ENCODE assay signal across 1 cellular context in genomic region chr18:62663731-62664336, GRCh38.
A peak's percentile ranks its signal among the peaks of the same experiment; 100 is the strongest.
TF ChIP-seq lines count a peak whose summit lies in the region.

No MANE protein-coding gene starts in this region.

TF ChIP-seq in K562, 482 proteins besides CTCF, POLR2A, EP300 and RAD21 (continued from another document and continues in another):
- TF ChIP-seq ZNF592 (IDR thresholded peaks at IDR 0.05) (peak; percentile 87), GTF2B (IDR thresholded peaks at IDR 0.05; ENCODE audit: extremely low read depth, insufficient read length) (no peak), ZNF184 (CRISPR knock-in tag; IDR thresholded peaks at IDR 0.05) (no peak), TEAD1 (CRISPR knock-in tag; IDR thresholded peaks at IDR 0.05) (no peak), RBM22 (IDR thresholded peaks at IDR 0.05; ENCODE audit: low read depth, low read length, poor library complexity, severe bottlenecking) (no peak), SFPQ (IDR thresholded peaks at IDR 0.05; ENCODE audit: low read depth, low read length) (no peak), WHSC1 (IDR thresholded peaks at IDR 0.05; ENCODE audit: low read length) (no peak), ZNF146 (CRISPR knock-in tag; IDR thresholded peaks at IDR 0.05; ENCODE audit: unreplicated experiment) (no peak), SMAD4 (CRISPR knock-in tag; conservative IDR thresholded peaks at IDR 0.05) (no peak), CCNT2 (IDR thresholded peaks at IDR 0.05; ENCODE audit: borderline replicate concordance, extremely low read depth, insufficient read length, low read depth, low read length) (no peak), TRIM24 (IDR thresholded peaks at IDR 0.05) (peak; percentile 42 to 51; a peak in 3 of 4 replicates), RREB1 (CRISPR knock-in tag; IDR thresholded peaks at IDR 0.05) (no peak), ZNF124 (CRISPR knock-in tag; IDR thresholded peaks at IDR 0.05) (no peak), HMGN3 (IDR thresholded peaks at IDR 0.05; ENCODE audit: borderline replicate concordance, extremely low read depth, insufficient read length, low read depth, low read length) (no peak), SMAD2 (IDR thresholded peaks at IDR 0.05; ENCODE audit: low read depth, low read length) (no peak), CTCFL (IDR thresholded peaks at IDR 0.05; ENCODE audit: borderline replicate concordance, insufficient read depth, low read depth, low read length, poor library complexity, severe bottlenecking) (no peak), SMARCA5 (IDR thresholded peaks at IDR 0.05) (no peak), GTF2E2 (tag; IDR thresholded peaks at IDR 0.05) (no peak), ARID3A (IDR thresholded peaks at IDR 0.05; ENCODE audit: borderline replicate concordance, low read depth, low read length) (no peak), ZNF175 (CRISPR knock-in tag; IDR thresholded peaks at IDR 0.05; ENCODE audit: low read depth) (no peak), ZKSCAN1 (IDR thresholded peaks at IDR 0.05; ENCODE audit: low read depth, low read length) (no peak), FOXJ3 (CRISPR knock-in tag; IDR thresholded peaks at IDR 0.05) (no peak), NONO (IDR thresholded peaks at IDR 0.05; ENCODE audit: low read depth in 2 of 2, low read length in 1 of 2) (no peak), SNRNP70 (optimal IDR thresholded peaks at IDR 0.05; ENCODE audit: low read depth, low read length) (no peak), MYBL2 (IDR thresholded peaks at IDR 0.05; ENCODE audit: low read depth) (peak; percentile 62; the same call in 1 of the 2 replicates), MYBL2 (CRISPR knock-in tag; IDR thresholded peaks at IDR 0.05; ENCODE audit: borderline replicate concordance) (no peak), RFX7 (CRISPR knock-in tag; IDR thresholded peaks at IDR 0.05) (no peak), ARID2 (IDR thresholded peaks at IDR 0.05) (no peak), ZBED1 (IDR thresholded peaks at IDR 0.05) (no peak), PHF21A (IDR thresholded peaks at IDR 0.05; ENCODE audit: borderline replicate concordance, low read depth) (no peak), CBX2 (IDR thresholded peaks at IDR 0.05; ENCODE audit: insufficient read depth, low read length, poor library complexity, severe bottlenecking) (no peak), ELF1 (tag; IDR thresholded peaks at IDR 0.05) (no peak), ZNF239 (CRISPR knock-in tag; IDR thresholded peaks at IDR 0.05) (no peak), BACH1 (tag; IDR thresholded peaks at IDR 0.05) (no peak), PHB2 (IDR thresholded peaks at IDR 0.05; ENCODE audit: low read depth) (no peak), TEAD2 (tag; IDR thresholded peaks at IDR 0.05) (no peak), REST (CRISPR knock-in tag; IDR thresholded peaks at IDR 0.05; ENCODE audit: low read depth) (no peak), ZBTB8A (IDR thresholded peaks at IDR 0.05; ENCODE audit: partially characterized antibody) (no peak), ZNF589 (CRISPR knock-in tag; IDR thresholded peaks at IDR 0.05; ENCODE audit: low read depth) (0 out of 2 replicates have a peak, but pooled peaks have one; percentile 48), NFIC (IDR thresholded peaks at IDR 0.05) (peak; percentile 31; the same call in 1 of the 2 replicates), NELFE (IDR thresholded peaks at IDR 0.05; ENCODE audit: insufficient read depth, insufficient read length) (no peak), TRIM28 (IDR thresholded peaks at IDR 0.05) (no peak), CAMTA2 (CRISPR knock-in tag; conservative IDR thresholded peaks at IDR 0.05) (no peak), NR2C1 (IDR thresholded peaks at IDR 0.05) (no peak), NR2C1 (tag; IDR thresholded peaks at IDR 0.05) (no peak), COPS2 (conservative IDR thresholded peaks at IDR 0.05) (no peak)
